12 cellular contexts compared by ENCODE assay signal in the genomic region with DNA sequence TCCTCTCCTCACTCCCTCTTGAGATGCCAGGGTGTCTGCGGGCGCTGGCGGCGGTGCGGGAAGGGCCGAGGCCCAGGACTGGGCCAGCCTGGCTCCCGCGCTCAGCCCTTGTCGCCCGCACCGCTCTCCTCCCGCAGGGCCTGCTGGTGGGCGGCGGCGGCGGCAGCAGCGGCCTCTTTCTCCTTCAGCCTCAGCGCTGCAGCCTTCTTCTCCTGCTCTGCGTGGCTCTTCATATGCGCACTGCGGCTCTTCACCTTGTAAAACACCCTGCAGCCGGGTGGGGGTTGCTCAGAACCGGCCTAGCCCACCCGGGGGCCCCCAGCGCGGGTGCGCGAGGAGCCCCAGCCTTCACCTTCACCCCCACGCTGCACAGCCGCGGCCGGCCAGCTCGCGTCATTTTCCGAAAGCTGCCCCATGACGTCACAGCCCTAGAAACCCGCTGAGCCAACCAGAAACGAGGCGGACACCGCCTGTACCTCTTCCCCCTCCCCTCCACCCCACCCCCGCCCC.
A peak's percentile ranks its signal among the peaks of the same experiment; 100 is the strongest.
DNase-seq lines count a peak whose midpoint lies in the region; ATAC-seq lines count a peak whose summit lies in the region.
"Had no signal": no experiment of that assay in that cellular context is flagged by ENCODE, and none has a peak within 500 bp of the region (broad histone marks: within the 10 kb centered on the region; RNA-seq: fewer than 3 reads in every experiment).

No MANE protein-coding gene starts in this region.

- WGBS in iPS DF 6.9 (ENCODE audit: insufficient coverage, insufficient read length): no CpG with 5 or more reads among the region's 41 CpGs

- H3K9me3 ChIP-seq in ES-I3 (ENCODE audit: control insufficient read depth, insufficient read depth, low read length) (no peaks in the 10 kb centered on the region), iPS DF 6.9 (ENCODE audit: control insufficient read depth, insufficient read depth, low read length) (no peaks in the 10 kb centered on the region)

- H3K36me3 ChIP-seq in ES-I3 (ENCODE audit: insufficient read depth, low read length) (no peaks in the 10 kb centered on the region), iPS DF 6.9 (ENCODE audit: control insufficient read depth, insufficient read depth, low read length) (no peaks in the 10 kb centered on the region)

- H3K27me3 ChIP-seq in iPS DF 6.9 (ENCODE audit: control insufficient read depth, insufficient read depth, low read length): no peaks in the 10 kb centered on the region

- H3K4me1 ChIP-seq in ES-I3 (ENCODE audit: insufficient read depth, low read length): peaks cover 17% of the 10 kb centered on the region
- peaks cover 14% of the 10 kb centered on the region for H3K4me1 ChIP-seq in iPS DF 6.9 (ENCODE audit: control insufficient read depth, insufficient read depth, low read length)

- ATAC-seq in GM18868 (IDR thresholded peaks at IDR 0.05; ENCODE audit: unreplicated experiment): no peak
- no peak for ATAC-seq in HG02981 (IDR thresholded peaks at IDR 0.05; ENCODE audit: unreplicated experiment)

- H3K27ac ChIP-seq in iPS DF 6.9 (ENCODE audit: low read length): no peak overlapping the region
- H3K27ac ChIP-seq: GM23248 had no signal

- intact Hi-C loops in posterior cingulate gyrus (cut with DNase I): loop anchor here (10.0 kb wide), 1 partner anchor 226 kb away; no protein-coding TSS in a partner anchor

- DNase-seq in astrocyte of the hippocampus (ENCODE audit: low read depth, low spot score) (peak; percentile 82), iPS DF 6.9 (ENCODE audit: low read depth, low spot score) (no peak), posterior cingulate gyrus (peak in 9 of 10 donors; percentile 30 to 97 (median 81)), NCI-H2107 (lab: John Stamatoyannopoulos, UW) (no peak)
- DNase-seq in activated CD4-positive, CD25-positive, alpha-beta regulatory T cell treated with anti-CD3 and anti-CD28 coated beads, Interleukin-2, amount 50 U/mL, for 72 hours: no peak
- DNase-seq: AML-193; effector memory CD4-positive, alpha-beta T cell; GM23248; NCI-H446 had no signal

- peak overlapping the region; percentile 29 for H3K9ac ChIP-seq in ES-I3 (ENCODE audit: low read depth, low read length)
- H3K9ac ChIP-seq: GM23248 had no signal

- peak overlapping the region; percentile 54; the same call in 1 of the 2 replicates for H3K4me3 ChIP-seq in iPS DF 6.9 (ENCODE audit: low read length)
- H3K4me3 ChIP-seq: GM23248 had no signal

Comparison
In these comparisons a context has a peak if more than half of its experiments do, and no peak if none do; other contexts are left out.
1. DNase-seq: peak in astrocyte of the hippocampus (single experiment) and posterior cingulate gyrus (9 of 10); none in iPS DF 6.9 (single experiment), NCI-H2107 (single experiment) and activated CD4-positive, CD25-positive, alpha-beta regulatory T cell treated with anti-CD3 and anti-CD28 coated beads, Interleukin-2, amount 50 U/mL, for 72 hours (single experiment).